Comparison of ENCODE assay signal across 7 cellular contexts in genomic region chr11:121466063-121466794, GRCh38. TPM values are rescaled to one million over a fixed set of nuclear protein-coding genes. Genes with fewer than 3 reads are reported as not detected.
DNase-seq lines count a peak whose midpoint lies in the region; TF ChIP-seq lines count a peak whose summit lies in the region.

No MANE protein-coding gene starts in this region.

- H3K9ac ChIP-seq in mucosa of rectum (ENCODE audit: low read depth in 1 of 2, low read length in 2 of 2), result peak overlapping the region; percentile 28 to 36

- peak overlapping the region; percentile 79 to 82 for H3K27ac ChIP-seq in mucosa of rectum (ENCODE audit: low read depth in 2 of 2, low read length in 2 of 2)
- peak overlapping the region; percentile 29 to 51 for H3K27ac ChIP-seq in testis

- H3K4me1 ChIP-seq in mucosa of rectum (ENCODE audit: control insufficient read depth in 2 of 2, insufficient read depth in 2 of 2, low read length in 2 of 2) (peaks cover 23 to 26% of the 10 kb centered on the region in 2 donors), testis (peaks cover 36% of the 10 kb centered on the region)

- H3K27me3 ChIP-seq in mucosa of rectum (ENCODE audit: control insufficient read depth in 2 of 2, insufficient read depth in 2 of 2, low read length in 2 of 2), result peaks cover 0 to 3% of the 10 kb centered on the region in 2 donors
- no peaks in the 10 kb centered on the region for H3K27me3 ChIP-seq in testis

- TF ChIP-seq CTCF in epithelial cell of esophagus (IDR thresholded peaks at IDR 0.05; ENCODE audit: insufficient read depth, low read depth, low read length, missing control alignments) (no peak), testis (IDR thresholded peaks at IDR 0.05) (no peak)

- intact Hi-C loops in testis (cut with DNase I; ENCODE audit: low total_unique reads), result no loop called here

- H3K36me3 ChIP-seq in mucosa of rectum (ENCODE audit: control insufficient read depth in 2 of 2, insufficient read depth in 2 of 2, low read length in 2 of 2) (peaks cover 7 to 12% of the 10 kb centered on the region in 2 donors), testis (ENCODE audit: low read depth, missing control alignments) (no peaks in the 10 kb centered on the region)

- 22 to 37% methylated on average over 8 of the region's 8 CpGs for WGBS in testis, 2 donors

- peak overlapping the region; percentile 4; the same call in 1 of the 2 replicates for H3K4me3 ChIP-seq in GM08714 (ENCODE audit: low read length)
- H3K4me3 ChIP-seq in epithelial cell of esophagus (ENCODE audit: low read length), result no peak overlapping the region
- peak overlapping the region in 1 of 2 donors; percentile 32 for H3K4me3 ChIP-seq in mucosa of rectum (ENCODE audit: low read length in 2 of 2)
- H3K4me3 ChIP-seq in testis, result no peak overlapping the region

- no peak for TF ChIP-seq POLR2A in testis (IDR thresholded peaks at IDR 0.05)

- H3K9me3 ChIP-seq in mucosa of rectum (ENCODE audit: control insufficient read depth in 2 of 2, low read length in 2 of 2), result no peaks in the 10 kb centered on the region
- no peaks in the 10 kb centered on the region for H3K9me3 ChIP-seq in testis

- DNase-seq in NCI-H146 (lab: John Stamatoyannopoulos, UW), result peak; percentile 91
- peak; percentile 49 to 51 for DNase-seq in activated CD4-positive, alpha-beta T cell treated with anti-CD3 and anti-CD28 coated beads for 4 hours
- DNase-seq in epithelial cell of esophagus (ENCODE audit: low read depth), result peak; percentile 97
- DNase-seq in testis, result peak; percentile 93
- no peak for DNase-seq in NCI-H1048 (lab: John Stamatoyannopoulos, UW)

RNA-seq across cellular contexts. Expression of gene SORL1, which starts 14.1 kb away (rescaled TPM):
- total RNA-seq in testis, result 10 to 100 TPM; 21.8 to 30.0 TPM
- polyA plus RNA-seq in testis (ENCODE audit: insufficient read depth, low read depth, low replicate concordance), result 14.7 TPM
